In the genomic region with DNA sequence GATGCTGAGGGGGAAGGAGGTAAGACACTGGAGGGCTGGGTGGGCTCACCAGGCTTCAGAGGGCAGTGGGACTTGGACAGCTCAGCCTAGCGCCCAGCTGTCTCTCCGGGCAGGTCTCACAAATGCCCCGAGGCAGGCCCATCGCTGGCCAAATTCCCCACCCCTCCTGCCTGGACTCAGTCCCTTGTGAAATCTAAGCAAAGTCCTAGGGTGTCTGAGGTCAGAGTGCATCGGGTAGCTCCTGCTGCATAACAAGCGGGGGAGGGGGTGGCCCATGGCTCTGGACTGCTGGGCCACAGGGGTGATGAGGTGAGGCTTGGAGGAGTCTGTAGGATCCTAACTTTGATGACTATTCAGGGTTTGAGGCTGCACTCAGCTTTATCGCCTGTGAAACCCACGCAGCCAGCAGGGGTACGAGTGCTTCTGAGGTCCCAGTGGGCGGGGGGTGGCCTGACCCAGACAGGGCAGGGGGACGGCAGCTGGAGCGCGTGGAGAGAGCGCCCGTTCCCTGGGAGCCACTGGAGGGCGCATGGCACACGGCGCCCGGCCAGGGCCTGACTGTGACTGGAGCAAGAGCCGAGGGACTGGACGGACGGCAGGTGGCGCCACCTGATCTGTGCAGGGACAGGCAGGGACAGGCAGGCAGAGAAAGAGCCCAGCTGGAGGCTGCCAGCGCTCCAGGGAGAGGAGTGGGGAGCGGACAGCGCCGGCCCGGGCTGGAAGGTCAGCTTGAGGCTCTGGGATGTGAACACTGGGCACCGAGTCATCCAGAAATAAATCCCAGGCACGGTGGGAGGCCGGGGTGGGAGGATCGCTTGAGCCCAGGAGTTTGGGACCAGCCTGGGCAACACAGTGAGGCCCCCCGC, we compare ENCODE assay signal across 1 cellular context.
TF ChIP-seq lines count a peak whose summit lies in the region.

No MANE protein-coding gene starts in this region.

TF ChIP-seq in HEK293, 187 proteins besides CTCF, POLR2A, EP300 and RAD21 (continued from another document and continues in another):
- TF ChIP-seq ZNF658 (tag by site-specific recombination; IDR thresholded peaks at IDR 0.05): no peak
- peak; percentile 83 for TF ChIP-seq ZNF610 (tag by site-specific recombination; IDR thresholded peaks at IDR 0.05; ENCODE audit: borderline replicate concordance)
- TF ChIP-seq ZNF776 (tag by site-specific recombination; IDR thresholded peaks at IDR 0.05; ENCODE audit: borderline replicate concordance): no peak
- TF ChIP-seq ZNF157 (tag by site-specific recombination; IDR thresholded peaks at IDR 0.05): no peak
- TF ChIP-seq ZNF660 (tag by site-specific recombination; IDR thresholded peaks at IDR 0.05): peak; percentile 83
- TF ChIP-seq ZNF571 (tag by site-specific recombination; IDR thresholded peaks at IDR 0.05): no peak
- TF ChIP-seq, protein P1, sequence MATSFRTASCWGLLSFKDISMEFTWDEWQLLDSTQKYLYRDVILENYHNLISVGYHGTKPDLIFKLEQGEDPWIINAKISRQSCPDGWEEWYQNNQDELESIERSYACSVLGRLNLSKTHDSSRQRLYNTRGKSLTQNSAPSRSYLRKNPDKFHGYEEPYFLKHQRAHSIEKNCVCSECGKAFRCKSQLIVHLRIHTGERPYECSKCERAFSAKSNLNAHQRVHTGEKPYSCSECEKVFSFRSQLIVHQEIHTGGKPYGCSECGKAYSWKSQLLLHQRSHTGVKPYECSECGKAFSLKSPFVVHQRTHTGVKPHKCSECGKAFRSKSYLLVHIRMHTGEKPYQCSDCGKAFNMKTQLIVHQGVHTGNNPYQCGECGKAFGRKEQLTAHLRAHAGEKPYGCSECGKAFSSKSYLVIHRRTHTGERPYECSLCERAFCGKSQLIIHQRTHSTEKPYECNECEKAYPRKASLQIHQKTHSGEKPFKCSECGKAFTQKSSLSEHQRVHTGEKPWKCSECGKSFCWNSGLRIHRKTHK (tag by site-specific recombination; IDR thresholded peaks at IDR 0.05): no peak
- TF ChIP-seq, protein P2, sequence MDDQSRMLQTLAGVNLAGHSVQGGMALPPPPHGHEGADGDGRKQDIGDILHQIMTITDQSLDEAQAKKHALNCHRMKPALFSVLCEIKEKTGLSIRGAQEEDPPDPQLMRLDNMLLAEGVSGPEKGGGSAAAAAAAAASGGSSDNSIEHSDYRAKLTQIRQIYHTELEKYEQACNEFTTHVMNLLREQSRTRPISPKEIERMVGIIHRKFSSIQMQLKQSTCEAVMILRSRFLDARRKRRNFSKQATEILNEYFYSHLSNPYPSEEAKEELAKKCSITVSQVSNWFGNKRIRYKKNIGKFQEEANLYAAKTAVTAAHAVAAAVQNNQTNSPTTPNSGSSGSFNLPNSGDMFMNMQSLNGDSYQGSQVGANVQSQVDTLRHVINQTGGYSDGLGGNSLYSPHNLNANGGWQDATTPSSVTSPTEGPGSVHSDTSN (CRISPR knock-in tag; IDR thresholded peaks at IDR 0.05): peak; percentile 95
- TF ChIP-seq ZNF10 (tag by site-specific recombination; IDR thresholded peaks at IDR 0.05): no peak
- TF ChIP-seq, protein P3, sequence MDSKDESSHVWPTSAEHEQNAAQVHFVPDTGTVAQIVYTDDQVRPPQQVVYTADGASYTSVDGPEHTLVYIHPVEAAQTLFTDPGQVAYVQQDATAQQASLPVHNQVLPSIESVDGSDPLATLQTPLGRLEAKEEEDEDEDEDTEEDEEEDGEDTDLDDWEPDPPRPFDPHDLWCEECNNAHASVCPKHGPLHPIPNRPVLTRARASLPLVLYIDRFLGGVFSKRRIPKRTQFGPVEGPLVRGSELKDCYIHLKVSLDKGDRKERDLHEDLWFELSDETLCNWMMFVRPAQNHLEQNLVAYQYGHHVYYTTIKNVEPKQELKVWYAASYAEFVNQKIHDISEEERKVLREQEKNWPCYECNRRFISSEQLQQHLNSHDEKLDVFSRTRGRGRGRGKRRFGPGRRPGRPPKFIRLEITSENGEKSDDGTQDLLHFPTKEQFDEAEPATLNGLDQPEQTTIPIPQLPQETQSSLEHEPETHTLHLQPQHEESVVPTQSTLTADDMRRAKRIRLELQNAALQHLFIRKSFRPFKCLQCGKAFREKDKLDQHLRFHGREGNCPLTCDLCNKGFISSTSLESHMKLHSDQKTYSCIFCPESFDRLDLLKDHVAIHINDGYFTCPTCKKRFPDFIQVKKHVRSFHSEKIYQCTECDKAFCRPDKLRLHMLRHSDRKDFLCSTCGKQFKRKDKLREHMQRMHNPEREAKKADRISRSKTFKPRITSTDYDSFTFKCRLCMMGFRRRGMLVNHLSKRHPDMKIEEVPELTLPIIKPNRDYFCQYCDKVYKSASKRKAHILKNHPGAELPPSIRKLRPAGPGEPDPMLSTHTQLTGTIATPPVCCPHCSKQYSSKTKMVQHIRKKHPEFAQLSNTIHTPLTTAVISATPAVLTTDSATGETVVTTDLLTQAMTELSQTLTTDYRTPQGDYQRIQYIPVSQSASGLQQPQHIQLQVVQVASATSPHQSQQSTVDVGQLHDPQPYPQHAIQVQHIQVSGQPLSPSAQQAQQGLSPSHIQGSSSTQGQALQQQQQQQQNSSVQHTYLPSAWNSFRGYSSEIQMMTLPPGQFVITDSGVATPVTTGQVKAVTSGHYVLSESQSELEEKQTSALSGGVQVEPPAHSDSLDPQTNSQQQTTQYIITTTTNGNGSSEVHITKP (tag by site-specific recombination; IDR thresholded peaks at IDR 0.05): peak; percentile 42; the same call in 1 of the 2 replicates
- no peak for TF ChIP-seq ZNF404 (tag by site-specific recombination; IDR thresholded peaks at IDR 0.05)
- TF ChIP-seq, protein P4, sequence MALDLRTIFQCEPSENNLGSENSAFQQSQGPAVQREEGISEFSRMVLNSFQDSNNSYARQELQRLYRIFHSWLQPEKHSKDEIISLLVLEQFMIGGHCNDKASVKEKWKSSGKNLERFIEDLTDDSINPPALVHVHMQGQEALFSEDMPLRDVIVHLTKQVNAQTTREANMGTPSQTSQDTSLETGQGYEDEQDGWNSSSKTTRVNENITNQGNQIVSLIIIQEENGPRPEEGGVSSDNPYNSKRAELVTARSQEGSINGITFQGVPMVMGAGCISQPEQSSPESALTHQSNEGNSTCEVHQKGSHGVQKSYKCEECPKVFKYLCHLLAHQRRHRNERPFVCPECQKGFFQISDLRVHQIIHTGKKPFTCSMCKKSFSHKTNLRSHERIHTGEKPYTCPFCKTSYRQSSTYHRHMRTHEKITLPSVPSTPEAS (tag by site-specific recombination; IDR thresholded peaks at IDR 0.05): 0 out of 2 replicates have a peak, but pooled peaks have one; percentile 10
- TF ChIP-seq, protein P5, sequence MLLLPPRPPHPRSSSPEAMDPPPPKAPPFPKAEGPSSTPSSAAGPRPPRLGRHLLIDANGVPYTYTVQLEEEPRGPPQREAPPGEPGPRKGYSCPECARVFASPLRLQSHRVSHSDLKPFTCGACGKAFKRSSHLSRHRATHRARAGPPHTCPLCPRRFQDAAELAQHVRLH (tag by site-specific recombination; IDR thresholded peaks at IDR 0.05): no peak
- TF ChIP-seq ZNF621 (tag by site-specific recombination; IDR thresholded peaks at IDR 0.05): no peak
- TF ChIP-seq ZXDB (tag by site-specific recombination; IDR thresholded peaks at IDR 0.05): no peak
- no peak for TF ChIP-seq MZF1 (tag by site-specific recombination; IDR thresholded peaks at IDR 0.05; ENCODE audit: borderline replicate concordance)
- TF ChIP-seq, protein P6, sequence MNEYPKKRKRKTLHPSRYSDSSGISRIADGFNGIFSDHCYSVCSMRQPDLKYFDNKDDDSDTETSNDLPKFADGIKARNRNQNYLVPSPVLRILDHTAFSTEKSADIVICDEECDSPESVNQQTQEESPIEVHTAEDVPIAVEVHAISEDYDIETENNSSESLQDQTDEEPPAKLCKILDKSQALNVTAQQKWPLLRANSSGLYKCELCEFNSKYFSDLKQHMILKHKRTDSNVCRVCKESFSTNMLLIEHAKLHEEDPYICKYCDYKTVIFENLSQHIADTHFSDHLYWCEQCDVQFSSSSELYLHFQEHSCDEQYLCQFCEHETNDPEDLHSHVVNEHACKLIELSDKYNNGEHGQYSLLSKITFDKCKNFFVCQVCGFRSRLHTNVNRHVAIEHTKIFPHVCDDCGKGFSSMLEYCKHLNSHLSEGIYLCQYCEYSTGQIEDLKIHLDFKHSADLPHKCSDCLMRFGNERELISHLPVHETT (tag by site-specific recombination; IDR thresholded peaks at IDR 0.05): no peak; the same call in 1 of the 2 replicates
- TF ChIP-seq ZBTB48 (tag by site-specific recombination; IDR thresholded peaks at IDR 0.05): peak; percentile 81
- TF ChIP-seq ZNF501 (tag by site-specific recombination; IDR thresholded peaks at IDR 0.05): peak; percentile 90; the same call in 1 of the 2 replicates
- TF ChIP-seq ZNF792 (tag by site-specific recombination; IDR thresholded peaks at IDR 0.05): no peak
- TF ChIP-seq ZNF426 (tag by site-specific recombination; IDR thresholded peaks at IDR 0.05): no peak
- no peak for TF ChIP-seq ZNF837 (tag by site-specific recombination; IDR thresholded peaks at IDR 0.05)
- TF ChIP-seq, protein P7, sequence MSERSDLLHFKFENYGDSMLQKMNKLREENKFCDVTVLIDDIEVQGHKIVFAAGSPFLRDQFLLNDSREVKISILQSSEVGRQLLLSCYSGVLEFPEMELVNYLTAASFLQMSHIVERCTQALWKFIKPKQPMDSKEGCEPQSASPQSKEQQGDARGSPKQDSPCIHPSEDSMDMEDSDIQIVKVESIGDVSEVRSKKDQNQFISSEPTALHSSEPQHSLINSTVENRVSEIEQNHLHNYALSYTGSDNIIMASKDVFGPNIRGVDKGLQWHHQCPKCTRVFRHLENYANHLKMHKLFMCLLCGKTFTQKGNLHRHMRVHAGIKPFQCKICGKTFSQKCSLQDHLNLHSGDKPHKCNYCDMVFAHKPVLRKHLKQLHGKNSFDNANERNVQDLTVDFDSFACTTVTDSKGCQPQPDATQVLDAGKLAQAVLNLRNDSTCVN (tag by site-specific recombination; optimal IDR thresholded peaks at IDR 0.05): peak; percentile 50
- TF ChIP-seq ZNF585B (tag by site-specific recombination; IDR thresholded peaks at IDR 0.05): no peak
- peak; percentile 43; the same call in 1 of the 2 replicates for TF ChIP-seq KLF1 (tag by site-specific recombination; IDR thresholded peaks at IDR 0.05)
- TF ChIP-seq, protein P8, sequence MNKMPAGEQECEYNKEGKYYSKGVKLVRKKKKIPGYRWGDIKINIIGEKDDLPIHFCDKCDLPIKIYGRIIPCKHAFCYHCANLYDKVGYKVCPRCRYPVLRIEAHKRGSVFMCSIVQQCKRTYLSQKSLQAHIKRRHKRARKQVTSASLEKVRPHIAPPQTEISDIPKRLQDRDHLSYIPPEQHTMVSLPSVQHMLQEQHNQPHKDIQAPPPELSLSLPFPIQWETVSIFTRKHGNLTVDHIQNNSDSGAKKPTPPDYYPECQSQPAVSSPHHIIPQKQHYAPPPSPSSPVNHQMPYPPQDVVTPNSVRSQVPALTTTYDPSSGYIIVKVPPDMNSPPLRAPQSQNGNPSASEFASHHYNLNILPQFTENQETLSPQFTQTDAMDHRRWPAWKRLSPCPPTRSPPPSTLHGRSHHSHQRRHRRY (tag by site-specific recombination; IDR thresholded peaks at IDR 0.05): no peak
- TF ChIP-seq ZNF16 (tag by site-specific recombination; IDR thresholded peaks at IDR 0.05; ENCODE audit: low read depth): no peak
- TF ChIP-seq, protein P9, sequence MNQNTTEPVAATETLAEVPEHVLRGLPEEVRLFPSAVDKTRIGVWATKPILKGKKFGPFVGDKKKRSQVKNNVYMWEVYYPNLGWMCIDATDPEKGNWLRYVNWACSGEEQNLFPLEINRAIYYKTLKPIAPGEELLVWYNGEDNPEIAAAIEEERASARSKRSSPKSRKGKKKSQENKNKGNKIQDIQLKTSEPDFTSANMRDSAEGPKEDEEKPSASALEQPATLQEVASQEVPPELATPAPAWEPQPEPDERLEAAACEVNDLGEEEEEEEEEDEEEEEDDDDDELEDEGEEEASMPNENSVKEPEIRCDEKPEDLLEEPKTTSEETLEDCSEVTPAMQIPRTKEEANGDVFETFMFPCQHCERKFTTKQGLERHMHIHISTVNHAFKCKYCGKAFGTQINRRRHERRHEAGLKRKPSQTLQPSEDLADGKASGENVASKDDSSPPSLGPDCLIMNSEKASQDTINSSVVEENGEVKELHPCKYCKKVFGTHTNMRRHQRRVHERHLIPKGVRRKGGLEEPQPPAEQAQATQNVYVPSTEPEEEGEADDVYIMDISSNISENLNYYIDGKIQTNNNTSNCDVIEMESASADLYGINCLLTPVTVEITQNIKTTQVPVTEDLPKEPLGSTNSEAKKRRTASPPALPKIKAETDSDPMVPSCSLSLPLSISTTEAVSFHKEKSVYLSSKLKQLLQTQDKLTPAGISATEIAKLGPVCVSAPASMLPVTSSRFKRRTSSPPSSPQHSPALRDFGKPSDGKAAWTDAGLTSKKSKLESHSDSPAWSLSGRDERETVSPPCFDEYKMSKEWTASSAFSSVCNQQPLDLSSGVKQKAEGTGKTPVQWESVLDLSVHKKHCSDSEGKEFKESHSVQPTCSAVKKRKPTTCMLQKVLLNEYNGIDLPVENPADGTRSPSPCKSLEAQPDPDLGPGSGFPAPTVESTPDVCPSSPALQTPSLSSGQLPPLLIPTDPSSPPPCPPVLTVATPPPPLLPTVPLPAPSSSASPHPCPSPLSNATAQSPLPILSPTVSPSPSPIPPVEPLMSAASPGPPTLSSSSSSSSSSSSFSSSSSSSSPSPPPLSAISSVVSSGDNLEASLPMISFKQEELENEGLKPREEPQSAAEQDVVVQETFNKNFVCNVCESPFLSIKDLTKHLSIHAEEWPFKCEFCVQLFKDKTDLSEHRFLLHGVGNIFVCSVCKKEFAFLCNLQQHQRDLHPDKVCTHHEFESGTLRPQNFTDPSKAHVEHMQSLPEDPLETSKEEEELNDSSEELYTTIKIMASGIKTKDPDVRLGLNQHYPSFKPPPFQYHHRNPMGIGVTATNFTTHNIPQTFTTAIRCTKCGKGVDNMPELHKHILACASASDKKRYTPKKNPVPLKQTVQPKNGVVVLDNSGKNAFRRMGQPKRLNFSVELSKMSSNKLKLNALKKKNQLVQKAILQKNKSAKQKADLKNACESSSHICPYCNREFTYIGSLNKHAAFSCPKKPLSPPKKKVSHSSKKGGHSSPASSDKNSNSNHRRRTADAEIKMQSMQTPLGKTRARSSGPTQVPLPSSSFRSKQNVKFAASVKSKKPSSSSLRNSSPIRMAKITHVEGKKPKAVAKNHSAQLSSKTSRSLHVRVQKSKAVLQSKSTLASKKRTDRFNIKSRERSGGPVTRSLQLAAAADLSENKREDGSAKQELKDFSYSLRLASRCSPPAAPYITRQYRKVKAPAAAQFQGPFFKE (tag by site-specific recombination; IDR thresholded peaks at IDR 0.05; ENCODE audit: borderline replicate concordance): no peak
- no peak for TF ChIP-seq ZNF248 (tag by site-specific recombination; IDR thresholded peaks at IDR 0.05)
- no peak for TF ChIP-seq ZSCAN23 (tag by site-specific recombination; IDR thresholded peaks at IDR 0.05)
- TF ChIP-seq ZNF214 (tag by site-specific recombination; IDR thresholded peaks at IDR 0.05; ENCODE audit: borderline replicate concordance): no peak
- no peak for TF ChIP-seq HOXD13 (CRISPR knock-in tag; IDR thresholded peaks at IDR 0.05; ENCODE audit: borderline replicate concordance)
- TF ChIP-seq ZNF302 (tag by site-specific recombination; IDR thresholded peaks at IDR 0.05; ENCODE audit: low read depth): no peak
- no peak for TF ChIP-seq ZBTB1 (tag by site-specific recombination; IDR thresholded peaks at IDR 0.05)
- no peak for TF ChIP-seq ZNF76 (tag by site-specific recombination; IDR thresholded peaks at IDR 0.05; ENCODE audit: borderline replicate concordance, low read depth)
- TF ChIP-seq, protein P10, sequence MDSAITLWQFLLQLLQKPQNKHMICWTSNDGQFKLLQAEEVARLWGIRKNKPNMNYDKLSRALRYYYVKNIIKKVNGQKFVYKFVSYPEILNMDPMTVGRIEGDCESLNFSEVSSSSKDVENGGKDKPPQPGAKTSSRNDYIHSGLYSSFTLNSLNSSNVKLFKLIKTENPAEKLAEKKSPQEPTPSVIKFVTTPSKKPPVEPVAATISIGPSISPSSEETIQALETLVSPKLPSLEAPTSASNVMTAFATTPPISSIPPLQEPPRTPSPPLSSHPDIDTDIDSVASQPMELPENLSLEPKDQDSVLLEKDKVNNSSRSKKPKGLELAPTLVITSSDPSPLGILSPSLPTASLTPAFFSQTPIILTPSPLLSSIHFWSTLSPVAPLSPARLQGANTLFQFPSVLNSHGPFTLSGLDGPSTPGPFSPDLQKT (IDR thresholded peaks at IDR 0.05; ENCODE audit: borderline replicate concordance, low read depth, low read length): no peak
